Comparison of ENCODE assay signal across 19 cellular contexts in the genomic region with DNA sequence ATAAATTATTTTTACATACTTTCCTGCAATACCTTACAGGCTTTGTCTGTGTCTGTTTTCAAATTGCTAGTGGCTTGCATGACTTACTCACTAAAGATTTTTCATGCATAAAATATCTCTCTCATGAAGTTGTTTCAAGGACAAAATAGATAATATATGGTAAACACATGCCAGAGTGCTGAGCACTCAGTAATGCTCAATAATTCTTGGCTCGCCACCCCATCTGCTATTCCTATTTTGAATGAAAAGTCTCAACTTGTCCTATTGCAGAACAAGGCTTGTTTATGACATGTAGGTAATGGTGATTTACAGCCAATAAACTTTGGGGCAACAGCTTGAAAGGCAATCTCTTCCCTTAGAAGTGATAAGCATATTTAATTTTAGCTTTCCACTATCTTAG.
DNase-seq lines count a peak whose midpoint lies in the region; ATAC-seq, FAIRE-seq and TF ChIP-seq lines count a peak whose summit lies in the region.
"Had no signal": no experiment of that assay in that cellular context is flagged by ENCODE, and none has a peak within 500 bp of the region (broad histone marks: within the 10 kb centered on the region; RNA-seq: fewer than 3 reads in every experiment).

No MANE protein-coding gene starts in this region.

- CTCF ChIA-PET in HEK293 (lab: Yijun Ruan, JAX) = no interaction called here

- peak; percentile 53 for FAIRE-seq in D721Med (lab: Jason Lieb, UNC)
- FAIRE-seq: GM19239 had no signal

- DNase-seq in D721Med (ENCODE audit: insufficient read length, low spot score) (no peak), RWPE2 (ENCODE audit: low spot score) (no peak), hepatocyte (ENCODE audit: low spot score) (peak; percentile 5), DMS53 treated with DMSO at 0.1 percent for 48 hours (lab: John Stamatoyannopoulos, UW; ENCODE audit: unreplicated experiment) (no peak), NCI-H2107 treated with DMSO at 0.1 percent for 48 hours (lab: John Stamatoyannopoulos, UW; ENCODE audit: unreplicated experiment) (no peak)
- DNase-seq: Calu3; CD4-positive, alpha-beta T cell; H7; Kasumi-1; MM.1S; NCI-H1092 treated with DMSO at 0.1 percent for 48 hours; NCI-H1930; NCI-H2227 treated with DMSO at 0.1 percent for 48 hours; NCI-H524 treated with DMSO at 0.1 percent for 48 hours; SHP77 had no signal

- H3K27me3 ChIP-seq in RWPE2 (ENCODE audit: insufficient read depth, poor library complexity, severe bottlenecking) (no peaks in the 10 kb centered on the region), hepatocyte (no peaks in the 10 kb centered on the region)

- POLR2A ChIA-PET in HEK293 (lab: Yijun Ruan, JAX) = no interaction called here

- no peaks in the 10 kb centered on the region for H3K9me3 ChIP-seq in HEK293 (ENCODE audit: control insufficient read depth, insufficient read depth, low read depth, low read length)
- no peaks in the 10 kb centered on the region for H3K9me3 ChIP-seq in RWPE2 (ENCODE audit: severe bottlenecking)
- no peaks in the 10 kb centered on the region for H3K9me3 ChIP-seq in hepatocyte (ENCODE audit: low read depth)

- H3K79me2 ChIP-seq in hepatocyte = no peaks in the 10 kb centered on the region

- no peak for TF ChIP-seq CTCF in D721Med (IDR thresholded peaks at IDR 0.05; ENCODE audit: insufficient read depth, missing control alignments)
- TF ChIP-seq CTCF in HEK293 (tag by site-specific recombination; IDR thresholded peaks at IDR 0.05) = no peak
- no peak for TF ChIP-seq CTCF in RWPE2 (IDR thresholded peaks at IDR 0.05; ENCODE audit: poor library complexity, severe bottlenecking)
- TF ChIP-seq CTCF in hepatocyte (IDR thresholded peaks at IDR 0.05; ENCODE audit: poor library complexity) = no peak

- no peaks in the 10 kb centered on the region for H3K9me2 ChIP-seq in hepatocyte (replicated peaks; ENCODE audit: insufficient read depth)

- H4K20me1 ChIP-seq in hepatocyte (ENCODE audit: insufficient read depth, poor library complexity, severe bottlenecking) = no peaks in the 10 kb centered on the region

- H3K4me1 ChIP-seq in HEK293 (ENCODE audit: control insufficient read depth, insufficient read depth, low read length) (no peaks in the 10 kb centered on the region), RWPE2 (ENCODE audit: insufficient read depth, poor library complexity, severe bottlenecking) (peaks cover 26% of the 10 kb centered on the region), hepatocyte (ENCODE audit: insufficient read depth) (no peaks in the 10 kb centered on the region)

- H2AFZ ChIP-seq in hepatocyte = no peak overlapping the region

- no peak overlapping the region for H3K4me3 ChIP-seq in HEK293 (ENCODE audit: low read depth, low read length)
- H3K4me3 ChIP-seq in RWPE2 (ENCODE audit: severe bottlenecking) = no peak overlapping the region
- H3K4me3 ChIP-seq in hepatocyte = no peak overlapping the region

- 46% methylated on average over 1 of the region's 1 CpG for WGBS in hepatocyte (ENCODE audit: low lambda C conversion rate, missing lambda C conversion rate)

- H3K4me2 ChIP-seq in hepatocyte = no peak overlapping the region

- peak; percentile 80 for ATAC-seq in RWPE2 (ENCODE audit: low read depth)
- ATAC-seq in GM21737 (IDR thresholded peaks at IDR 0.05; ENCODE audit: unreplicated experiment) = no peak
- ATAC-seq: Panc1 had no signal

- H3K27ac ChIP-seq in HEK293 (ENCODE audit: extremely low read depth, low read depth, low read length) (no peak overlapping the region), RWPE2 (ENCODE audit: poor library complexity, severe bottlenecking) (peak overlapping the region; percentile 10), hepatocyte (no peak overlapping the region)

- H3K36me3 ChIP-seq in HEK293 (ENCODE audit: control insufficient read depth in 2 of 2, insufficient read depth in 1 of 2, low read length in 2 of 2) = no peaks in the 10 kb centered on the region
- H3K36me3 ChIP-seq in RWPE2 (ENCODE audit: low read depth) = no peaks in the 10 kb centered on the region
- no peaks in the 10 kb centered on the region for H3K36me3 ChIP-seq in hepatocyte (replicated peaks; ENCODE audit: insufficient read depth, low read depth)

TF ChIP-seq in HEK293, 187 proteins besides CTCF, POLR2A, EP300 and RAD21 (continues in another document):
- TF ChIP-seq ZBTB10 (tag by site-specific recombination; IDR thresholded peaks at IDR 0.05) (no peak), GLI4 (tag by site-specific recombination; IDR thresholded peaks at IDR 0.05) (no peak), ZNF23 (tag by site-specific recombination; IDR thresholded peaks at IDR 0.05; ENCODE audit: borderline replicate concordance) (no peak), TCF7L2 (IDR thresholded peaks at IDR 0.05; ENCODE audit: borderline replicate concordance, low read depth, low read length) (peak; percentile 62; the same call in 1 of the 2 replicates)
- TF ChIP-seq, protein P1, sequence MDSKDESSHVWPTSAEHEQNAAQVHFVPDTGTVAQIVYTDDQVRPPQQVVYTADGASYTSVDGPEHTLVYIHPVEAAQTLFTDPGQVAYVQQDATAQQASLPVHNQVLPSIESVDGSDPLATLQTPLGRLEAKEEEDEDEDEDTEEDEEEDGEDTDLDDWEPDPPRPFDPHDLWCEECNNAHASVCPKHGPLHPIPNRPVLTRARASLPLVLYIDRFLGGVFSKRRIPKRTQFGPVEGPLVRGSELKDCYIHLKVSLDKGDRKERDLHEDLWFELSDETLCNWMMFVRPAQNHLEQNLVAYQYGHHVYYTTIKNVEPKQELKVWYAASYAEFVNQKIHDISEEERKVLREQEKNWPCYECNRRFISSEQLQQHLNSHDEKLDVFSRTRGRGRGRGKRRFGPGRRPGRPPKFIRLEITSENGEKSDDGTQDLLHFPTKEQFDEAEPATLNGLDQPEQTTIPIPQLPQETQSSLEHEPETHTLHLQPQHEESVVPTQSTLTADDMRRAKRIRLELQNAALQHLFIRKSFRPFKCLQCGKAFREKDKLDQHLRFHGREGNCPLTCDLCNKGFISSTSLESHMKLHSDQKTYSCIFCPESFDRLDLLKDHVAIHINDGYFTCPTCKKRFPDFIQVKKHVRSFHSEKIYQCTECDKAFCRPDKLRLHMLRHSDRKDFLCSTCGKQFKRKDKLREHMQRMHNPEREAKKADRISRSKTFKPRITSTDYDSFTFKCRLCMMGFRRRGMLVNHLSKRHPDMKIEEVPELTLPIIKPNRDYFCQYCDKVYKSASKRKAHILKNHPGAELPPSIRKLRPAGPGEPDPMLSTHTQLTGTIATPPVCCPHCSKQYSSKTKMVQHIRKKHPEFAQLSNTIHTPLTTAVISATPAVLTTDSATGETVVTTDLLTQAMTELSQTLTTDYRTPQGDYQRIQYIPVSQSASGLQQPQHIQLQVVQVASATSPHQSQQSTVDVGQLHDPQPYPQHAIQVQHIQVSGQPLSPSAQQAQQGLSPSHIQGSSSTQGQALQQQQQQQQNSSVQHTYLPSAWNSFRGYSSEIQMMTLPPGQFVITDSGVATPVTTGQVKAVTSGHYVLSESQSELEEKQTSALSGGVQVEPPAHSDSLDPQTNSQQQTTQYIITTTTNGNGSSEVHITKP (tag by site-specific recombination; IDR thresholded peaks at IDR 0.05) = no peak
- TF ChIP-seq, protein P2, sequence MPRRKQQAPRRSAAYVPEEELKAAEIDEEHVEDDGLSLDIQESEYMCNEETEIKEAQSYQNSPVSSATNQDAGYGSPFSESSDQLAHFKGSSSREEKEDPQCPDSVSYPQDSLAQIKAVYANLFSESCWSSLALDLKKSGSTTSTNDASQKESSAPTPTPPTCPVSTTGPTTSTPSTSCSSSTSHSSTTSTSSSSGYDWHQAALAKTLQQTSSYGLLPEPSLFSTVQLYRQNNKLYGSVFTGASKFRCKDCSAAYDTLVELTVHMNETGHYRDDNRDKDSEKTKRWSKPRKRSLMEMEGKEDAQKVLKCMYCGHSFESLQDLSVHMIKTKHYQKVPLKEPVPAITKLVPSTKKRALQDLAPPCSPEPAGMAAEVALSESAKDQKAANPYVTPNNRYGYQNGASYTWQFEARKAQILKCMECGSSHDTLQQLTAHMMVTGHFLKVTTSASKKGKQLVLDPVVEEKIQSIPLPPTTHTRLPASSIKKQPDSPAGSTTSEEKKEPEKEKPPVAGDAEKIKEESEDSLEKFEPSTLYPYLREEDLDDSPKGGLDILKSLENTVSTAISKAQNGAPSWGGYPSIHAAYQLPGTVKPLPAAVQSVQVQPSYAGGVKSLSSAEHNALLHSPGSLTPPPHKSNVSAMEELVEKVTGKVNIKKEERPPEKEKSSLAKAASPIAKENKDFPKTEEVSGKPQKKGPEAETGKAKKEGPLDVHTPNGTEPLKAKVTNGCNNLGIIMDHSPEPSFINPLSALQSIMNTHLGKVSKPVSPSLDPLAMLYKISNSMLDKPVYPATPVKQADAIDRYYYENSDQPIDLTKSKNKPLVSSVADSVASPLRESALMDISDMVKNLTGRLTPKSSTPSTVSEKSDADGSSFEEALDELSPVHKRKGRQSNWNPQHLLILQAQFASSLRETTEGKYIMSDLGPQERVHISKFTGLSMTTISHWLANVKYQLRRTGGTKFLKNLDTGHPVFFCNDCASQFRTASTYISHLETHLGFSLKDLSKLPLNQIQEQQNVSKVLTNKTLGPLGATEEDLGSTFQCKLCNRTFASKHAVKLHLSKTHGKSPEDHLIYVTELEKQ (tag by site-specific recombination; IDR thresholded peaks at IDR 0.05; ENCODE audit: borderline replicate concordance) = no peak
